8 cellular contexts compared by ENCODE assay signal in genomic region chr10:74825371-74826141, GRCh38. TPM values are rescaled to one million over a fixed set of nuclear protein-coding genes. Genes with fewer than 3 reads are reported as not detected.
A peak's percentile ranks its signal among the peaks of the same experiment; 100 is the strongest.
DNase-seq lines count a peak whose midpoint lies in the region; ATAC-seq and TF ChIP-seq lines count a peak whose summit lies in the region.

No MANE protein-coding gene starts in this region.

- H3K9me2 ChIP-seq in GM23248 (ENCODE audit: insufficient read depth) = no peaks in the 10 kb centered on the region

- H4K20me1 ChIP-seq in GM23248 (ENCODE audit: insufficient read depth) = peaks cover 5% of the 10 kb centered on the region; the same call in 1 of the 2 replicates

- H4K12ac ChIP-seq in trophoblast cell (ENCODE audit: low read depth, low read length) = peak overlapping the region; percentile 25

- peaks cover 39% of the 10 kb centered on the region for H3F3A ChIP-seq in GM23248 (ENCODE audit: insufficient read depth)

- peak overlapping the region; percentile 39 for H3K4ac ChIP-seq in trophoblast cell (ENCODE audit: low read depth, low read length)

- peak; percentile 32 for DNase-seq in COR-L47 (lab: John Stamatoyannopoulos, UW)
- DNase-seq in GM23248 = peak; percentile 66
- peak; percentile 67 for DNase-seq in NCI-H748 (lab: John Stamatoyannopoulos, UW; ENCODE audit: unreplicated experiment)
- DNase-seq in activated naive CD4-positive, alpha-beta T cell treated with anti-CD3 and anti-CD28 coated beads, Interleukin-2, amount 50 U/mL, for 16 hours = peak; percentile 60
- peak in 1 of 2 donors; percentile 82 for DNase-seq in cardiac muscle cell (ENCODE audit: low read depth in 1 of 2, low spot score in 1 of 2)
- peak in 1 of 2 donors; percentile 42 for DNase-seq in trophoblast cell
- DNase-seq in NCI-H524 (lab: John Stamatoyannopoulos, UW) = no peak

- H3K27ac ChIP-seq in GM23248 (peak overlapping the region; percentile 26), cardiac muscle cell (peak overlapping the region; percentile 61), trophoblast cell (ENCODE audit: low read depth, low read length) (peak overlapping the region; percentile 58)

- H3K36me3 ChIP-seq in GM23248 (ENCODE audit: low read depth) (no peaks in the 10 kb centered on the region), cardiac muscle cell (no peaks in the 10 kb centered on the region), trophoblast cell (ENCODE audit: control insufficient read depth in 1 of 2, insufficient read depth in 2 of 2, low read length in 2 of 2) (no peaks in the 10 kb centered on the region)

- H2AFZ ChIP-seq in GM23248 = peak overlapping the region; percentile 91
- H2AFZ ChIP-seq in trophoblast cell (ENCODE audit: insufficient read depth, low read length, poor library complexity) = peak overlapping the region; percentile 94

- H3K14ac ChIP-seq in trophoblast cell (ENCODE audit: low read length) = peak overlapping the region; percentile 10

- H3K27me3 ChIP-seq in GM23248 (replicated peaks; ENCODE audit: insufficient read depth) = no peaks in the 10 kb centered on the region
- H3K27me3 ChIP-seq in cardiac muscle cell = no peaks in the 10 kb centered on the region
- H3K27me3 ChIP-seq in trophoblast cell (ENCODE audit: insufficient read depth, low read length) = no peaks in the 10 kb centered on the region

- H2BK120ac ChIP-seq in trophoblast cell (ENCODE audit: insufficient read depth, low read length, poor library complexity) = peak overlapping the region; percentile 78

- H3K79me1 ChIP-seq in trophoblast cell (ENCODE audit: low read length) = peaks cover 13% of the 10 kb centered on the region

- H4K91ac ChIP-seq in trophoblast cell (ENCODE audit: low read depth, low read length) = peak overlapping the region; percentile 90

- no peak for ATAC-seq in HG03378 (IDR thresholded peaks at IDR 0.05; ENCODE audit: unreplicated experiment)

- H3K4me2 ChIP-seq in GM23248 (ENCODE audit: unreplicated experiment) (peak overlapping the region; percentile 77), trophoblast cell (ENCODE audit: low read length) (peak overlapping the region; percentile 100)

- H3K9me3 ChIP-seq in GM23248 (ENCODE audit: low read depth) (no peaks in the 10 kb centered on the region), cardiac muscle cell (ENCODE audit: low read depth) (no peaks in the 10 kb centered on the region), trophoblast cell (ENCODE audit: insufficient read depth, low read depth, low read length) (no peaks in the 10 kb centered on the region)

- H3K4me1 ChIP-seq in GM23248 (ENCODE audit: insufficient read depth) (peaks cover 19% of the 10 kb centered on the region), cardiac muscle cell (ENCODE audit: low read depth) (peaks cover 31% of the 10 kb centered on the region), trophoblast cell (ENCODE audit: control insufficient read depth in 1 of 2, insufficient read depth in 2 of 2, low read length in 2 of 2) (peaks cover 2 to 15% of the 10 kb centered on the region in 2 experiments)

- peak overlapping the region; percentile 42 for H2BK12ac ChIP-seq in trophoblast cell (ENCODE audit: low read length)

- H3K9ac ChIP-seq in GM23248 (peak overlapping the region; percentile 66), trophoblast cell (ENCODE audit: low read length) (peak overlapping the region; percentile 85)

- H3K79me2 ChIP-seq in GM23248 (ENCODE audit: insufficient read depth) (peaks cover 36% of the 10 kb centered on the region), trophoblast cell (ENCODE audit: control insufficient read depth, insufficient read depth, low read length, poor library complexity) (peaks cover 10% of the 10 kb centered on the region)

- WGBS in GM23248 (ENCODE audit: low coverage in 1 of 2, low lambda C conversion rate in 2 of 2, missing lambda C conversion rate in 2 of 2), 2 experiments = 2 to 3% methylated on average over 14 to 85 of the region's 89 CpGs
- no CpG with 5 or more reads among the region's 89 CpGs for WGBS in trophoblast cell (ENCODE audit: extremely low coverage, insufficient coverage, insufficient read length)

- H3K23ac ChIP-seq in trophoblast cell (ENCODE audit: low read length) = no peak overlapping the region

- peak overlapping the region; percentile 86 for H3K4me3 ChIP-seq in GM23248
- peak overlapping the region; percentile 73 for H3K4me3 ChIP-seq in cardiac muscle cell
- peak overlapping the region; percentile 96 for H3K4me3 ChIP-seq in trophoblast cell (ENCODE audit: low read depth, low read length)

- H2AK5ac ChIP-seq in trophoblast cell (ENCODE audit: low read length) = peak overlapping the region; percentile 60

- H2BK5ac ChIP-seq in trophoblast cell (ENCODE audit: low read depth, low read length, poor library complexity) = peak overlapping the region; percentile 25

- TF ChIP-seq CTCF in cardiac muscle cell (IDR thresholded peaks at IDR 0.05; ENCODE audit: low read depth, low read length) = no peak

- H3K18ac ChIP-seq in trophoblast cell (ENCODE audit: low read length) = peak overlapping the region; percentile 4

- in situ Hi-C loops in GM23248 (cut with MboI) = no loop called here

- peak overlapping the region; percentile 83 for H4K8ac ChIP-seq in trophoblast cell (ENCODE audit: low read depth, low read length)

RNA-seq across cellular contexts. Expression of gene KAT6B, which starts 0.8 kb away (rescaled TPM):
- total RNA-seq in GM23248 (2014; rRNA removed; shearing (Covaris generic)) = 7.7 and 15.0 TPM in 2 replicates
- 12.4 and 15.3 TPM in 2 replicates for polyA plus RNA-seq in GM23248 (2016; fragmentation: Nextera tagmentation; extraction: Ambion mirVana)
- 39.0 and 43.9 TPM in 2 replicates for total RNA-seq in cardiac muscle cell
- 32.0 and 34.0 TPM in 2 replicates for polyA plus RNA-seq in cardiac muscle cell
- 5.8 and 6.2 TPM in 2 replicates for polyA plus RNA-seq in trophoblast cell (2013)

Comparison
In these comparisons a context has a peak if more than half of its experiments do, and no peak if none do; other contexts are left out.
1. DNase-seq: peak in COR-L47 (single experiment), GM23248 (single experiment), NCI-H748 (single experiment) and activated naive CD4-positive, alpha-beta T cell treated with anti-CD3 and anti-CD28 coated beads, Interleukin-2, amount 50 U/mL, for 16 hours (single experiment); none in NCI-H524 (0 of 2).
2. Peak in every context shown above with its lines, with median percentiles within 50 percentile points of each other: H3K27ac ChIP-seq and H3K4me3 ChIP-seq.